Comparison of ENCODE assay signal across 8 cellular contexts in the genomic region with DNA sequence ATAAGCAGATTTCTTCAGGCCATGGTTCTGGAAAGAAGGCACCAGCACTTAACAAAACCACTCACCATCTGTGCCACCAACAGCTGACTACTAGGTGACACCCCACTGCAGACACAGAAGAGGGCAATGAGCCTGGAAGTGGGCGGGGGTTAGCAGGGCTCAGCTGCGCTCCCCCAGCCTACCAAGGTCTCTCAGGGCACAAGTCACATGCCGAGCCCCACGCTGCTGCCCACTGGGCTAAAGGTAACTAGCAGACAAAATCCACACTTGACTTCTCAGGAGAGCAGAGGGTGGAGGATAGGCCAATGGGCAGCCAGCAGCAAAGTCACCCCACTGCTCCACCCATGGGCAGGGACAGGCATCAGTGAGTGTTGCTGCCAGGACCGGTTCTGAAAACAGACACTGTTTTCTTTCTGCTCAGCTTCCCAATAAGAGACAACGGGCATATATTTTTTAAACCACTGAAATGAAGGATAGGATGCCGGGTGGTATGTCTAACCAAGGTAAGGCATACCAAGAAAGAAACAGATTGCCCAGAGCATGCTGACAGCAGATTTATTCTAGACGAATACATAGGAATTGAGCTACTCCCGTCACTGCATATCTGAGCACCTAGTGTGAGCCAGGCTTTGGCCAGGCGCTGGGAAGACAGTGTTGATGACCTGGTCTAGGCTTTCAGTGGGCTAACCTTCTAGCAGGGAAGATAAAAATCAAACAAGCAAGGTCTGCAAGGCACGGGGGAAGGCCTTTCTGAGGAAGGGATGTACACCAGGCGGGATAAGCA. TPM values are rescaled to one million over a fixed set of nuclear protein-coding genes. Genes with fewer than 3 reads are reported as not detected.
DNase-seq lines count a peak whose midpoint lies in the region; ATAC-seq, FAIRE-seq and TF ChIP-seq lines count a peak whose summit lies in the region.

No MANE protein-coding gene starts in this region.

- ATAC-seq in HG02852 (IDR thresholded peaks at IDR 0.05; ENCODE audit: unreplicated experiment): peak; percentile 51

- TF ChIP-seq EP300 in suprapubic skin (IDR thresholded peaks at IDR 0.05): no peak

- 38% methylated on average over 11 of the region's 12 CpGs for WGBS in suprapubic skin

- H3K4me3 ChIP-seq in right atrium auricular region: peak overlapping the region in 1 of 2 donors; percentile 30
- peak overlapping the region; percentile 9 for H3K4me3 ChIP-seq in suprapubic skin

- peaks cover 0 to 73% of the 10 kb centered on the region in 2 donors for H3K4me1 ChIP-seq in right atrium auricular region
- H3K4me1 ChIP-seq in suprapubic skin: peaks cover 86% of the 10 kb centered on the region

- H3K36me3 ChIP-seq in right atrium auricular region (peaks cover 16% of the 10 kb centered on the region), suprapubic skin (no peaks in the 10 kb centered on the region)

- peak overlapping the region; percentile 79 to 93 for H3K27ac ChIP-seq in right atrium auricular region
- peak overlapping the region; percentile 72 for H3K27ac ChIP-seq in suprapubic skin

- TF ChIP-seq CTCF in right atrium auricular region (IDR thresholded peaks at IDR 0.05) (no peak), suprapubic skin (IDR thresholded peaks at IDR 0.05) (no peak)

- FAIRE-seq in GM18507 (lab: Jason Lieb, UNC): peak; percentile 71

- H3K9me3 ChIP-seq in right atrium auricular region (no peaks in the 10 kb centered on the region), suprapubic skin (no peaks in the 10 kb centered on the region)

- DNase-seq in GM18507 (ENCODE audit: extremely low spot score, insufficient read length, low read depth): no peak
- peak; percentile 27 for DNase-seq in SHP77 treated with DMSO at 0.1 percent for 48 hours (lab: John Stamatoyannopoulos, UW)
- peak; percentile 87 for DNase-seq in right atrium auricular region (ENCODE audit: low spot score)
- DNase-seq in suprapubic skin (ENCODE audit: low spot score in 2 of 2): peak; percentile 80 to 82
- no peak for DNase-seq in stimulated activated CD4-positive, alpha-beta T cell treated with anti-CD3 and anti-CD28 coated beads, Interleukin-4, amount 100 ng/mL, for 4 hours
- DNase-seq in NCI-H2227 (lab: John Stamatoyannopoulos, UW; ENCODE audit: unreplicated experiment): no peak
- no peak for DNase-seq in dermis blood vessel endothelial cell

- no peak for TF ChIP-seq POLR2A in suprapubic skin (IDR thresholded peaks at IDR 0.05)

- H3K27me3 ChIP-seq in right atrium auricular region: no peaks in the 10 kb centered on the region
- no peaks in the 10 kb centered on the region for H3K27me3 ChIP-seq in suprapubic skin

RNA-seq across cellular contexts. Expression of gene ACSL1, which starts 20.1 kb away (rescaled TPM):
- total RNA-seq in right atrium auricular region (100 to 1,000 TPM; 144 to 156 TPM), suprapubic skin (100 to 1,000 TPM; 236 to 420 (median 277) TPM), dermis blood vessel endothelial cell (8.7 and 10.4 TPM in 2 replicates)

Comparison
In these comparisons a context has a peak if more than half of its experiments do, and no peak if none do; other contexts are left out.
1. DNase-seq: peak in SHP77 treated with DMSO at 0.1 percent for 48 hours (single experiment), right atrium auricular region (single experiment) and suprapubic skin (2 of 2); none in GM18507 (single experiment), stimulated activated CD4-positive, alpha-beta T cell treated with anti-CD3 and anti-CD28 coated beads, Interleukin-4, amount 100 ng/mL, for 4 hours (0 of 2), NCI-H2227 (single experiment) and dermis blood vessel endothelial cell (single experiment).
2. RNA of gene ACSL1, which starts 20.1 kb away (total RNA-seq): 236 to 420 TPM in suprapubic skin and 144 to 156 TPM in right atrium auricular region; 8.7 to 10.4 TPM in dermis blood vessel endothelial cell; every median in the first group is over 10 times any median in the second.